Comparison of ENCODE assay signal across 1 cellular context in the genomic region with DNA sequence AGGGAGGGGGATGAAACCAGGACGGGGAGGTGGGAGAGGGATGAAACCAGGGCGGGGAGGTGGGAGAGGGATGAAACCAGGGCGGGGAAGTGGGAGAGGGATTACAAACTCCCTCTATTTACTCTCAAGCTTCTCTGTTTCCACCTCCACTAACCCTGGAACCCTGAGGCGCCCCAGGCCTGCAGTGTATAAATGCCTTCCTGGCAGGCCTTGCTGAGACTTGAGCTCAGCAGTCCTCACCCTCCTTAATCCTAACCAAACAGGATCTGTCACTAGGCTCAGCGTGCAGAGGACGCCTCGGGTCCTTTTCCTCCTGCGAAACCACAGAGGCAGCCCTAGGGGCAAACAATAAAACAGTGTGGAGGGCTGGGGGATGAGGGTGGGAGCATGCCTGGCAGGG.
TF ChIP-seq lines count a peak whose summit lies in the region.

No MANE protein-coding gene starts in this region.

TF ChIP-seq in GM23338, 12 proteins besides CTCF, POLR2A, EP300 and RAD21 (continued from another document):
- TF ChIP-seq, protein P1, sequence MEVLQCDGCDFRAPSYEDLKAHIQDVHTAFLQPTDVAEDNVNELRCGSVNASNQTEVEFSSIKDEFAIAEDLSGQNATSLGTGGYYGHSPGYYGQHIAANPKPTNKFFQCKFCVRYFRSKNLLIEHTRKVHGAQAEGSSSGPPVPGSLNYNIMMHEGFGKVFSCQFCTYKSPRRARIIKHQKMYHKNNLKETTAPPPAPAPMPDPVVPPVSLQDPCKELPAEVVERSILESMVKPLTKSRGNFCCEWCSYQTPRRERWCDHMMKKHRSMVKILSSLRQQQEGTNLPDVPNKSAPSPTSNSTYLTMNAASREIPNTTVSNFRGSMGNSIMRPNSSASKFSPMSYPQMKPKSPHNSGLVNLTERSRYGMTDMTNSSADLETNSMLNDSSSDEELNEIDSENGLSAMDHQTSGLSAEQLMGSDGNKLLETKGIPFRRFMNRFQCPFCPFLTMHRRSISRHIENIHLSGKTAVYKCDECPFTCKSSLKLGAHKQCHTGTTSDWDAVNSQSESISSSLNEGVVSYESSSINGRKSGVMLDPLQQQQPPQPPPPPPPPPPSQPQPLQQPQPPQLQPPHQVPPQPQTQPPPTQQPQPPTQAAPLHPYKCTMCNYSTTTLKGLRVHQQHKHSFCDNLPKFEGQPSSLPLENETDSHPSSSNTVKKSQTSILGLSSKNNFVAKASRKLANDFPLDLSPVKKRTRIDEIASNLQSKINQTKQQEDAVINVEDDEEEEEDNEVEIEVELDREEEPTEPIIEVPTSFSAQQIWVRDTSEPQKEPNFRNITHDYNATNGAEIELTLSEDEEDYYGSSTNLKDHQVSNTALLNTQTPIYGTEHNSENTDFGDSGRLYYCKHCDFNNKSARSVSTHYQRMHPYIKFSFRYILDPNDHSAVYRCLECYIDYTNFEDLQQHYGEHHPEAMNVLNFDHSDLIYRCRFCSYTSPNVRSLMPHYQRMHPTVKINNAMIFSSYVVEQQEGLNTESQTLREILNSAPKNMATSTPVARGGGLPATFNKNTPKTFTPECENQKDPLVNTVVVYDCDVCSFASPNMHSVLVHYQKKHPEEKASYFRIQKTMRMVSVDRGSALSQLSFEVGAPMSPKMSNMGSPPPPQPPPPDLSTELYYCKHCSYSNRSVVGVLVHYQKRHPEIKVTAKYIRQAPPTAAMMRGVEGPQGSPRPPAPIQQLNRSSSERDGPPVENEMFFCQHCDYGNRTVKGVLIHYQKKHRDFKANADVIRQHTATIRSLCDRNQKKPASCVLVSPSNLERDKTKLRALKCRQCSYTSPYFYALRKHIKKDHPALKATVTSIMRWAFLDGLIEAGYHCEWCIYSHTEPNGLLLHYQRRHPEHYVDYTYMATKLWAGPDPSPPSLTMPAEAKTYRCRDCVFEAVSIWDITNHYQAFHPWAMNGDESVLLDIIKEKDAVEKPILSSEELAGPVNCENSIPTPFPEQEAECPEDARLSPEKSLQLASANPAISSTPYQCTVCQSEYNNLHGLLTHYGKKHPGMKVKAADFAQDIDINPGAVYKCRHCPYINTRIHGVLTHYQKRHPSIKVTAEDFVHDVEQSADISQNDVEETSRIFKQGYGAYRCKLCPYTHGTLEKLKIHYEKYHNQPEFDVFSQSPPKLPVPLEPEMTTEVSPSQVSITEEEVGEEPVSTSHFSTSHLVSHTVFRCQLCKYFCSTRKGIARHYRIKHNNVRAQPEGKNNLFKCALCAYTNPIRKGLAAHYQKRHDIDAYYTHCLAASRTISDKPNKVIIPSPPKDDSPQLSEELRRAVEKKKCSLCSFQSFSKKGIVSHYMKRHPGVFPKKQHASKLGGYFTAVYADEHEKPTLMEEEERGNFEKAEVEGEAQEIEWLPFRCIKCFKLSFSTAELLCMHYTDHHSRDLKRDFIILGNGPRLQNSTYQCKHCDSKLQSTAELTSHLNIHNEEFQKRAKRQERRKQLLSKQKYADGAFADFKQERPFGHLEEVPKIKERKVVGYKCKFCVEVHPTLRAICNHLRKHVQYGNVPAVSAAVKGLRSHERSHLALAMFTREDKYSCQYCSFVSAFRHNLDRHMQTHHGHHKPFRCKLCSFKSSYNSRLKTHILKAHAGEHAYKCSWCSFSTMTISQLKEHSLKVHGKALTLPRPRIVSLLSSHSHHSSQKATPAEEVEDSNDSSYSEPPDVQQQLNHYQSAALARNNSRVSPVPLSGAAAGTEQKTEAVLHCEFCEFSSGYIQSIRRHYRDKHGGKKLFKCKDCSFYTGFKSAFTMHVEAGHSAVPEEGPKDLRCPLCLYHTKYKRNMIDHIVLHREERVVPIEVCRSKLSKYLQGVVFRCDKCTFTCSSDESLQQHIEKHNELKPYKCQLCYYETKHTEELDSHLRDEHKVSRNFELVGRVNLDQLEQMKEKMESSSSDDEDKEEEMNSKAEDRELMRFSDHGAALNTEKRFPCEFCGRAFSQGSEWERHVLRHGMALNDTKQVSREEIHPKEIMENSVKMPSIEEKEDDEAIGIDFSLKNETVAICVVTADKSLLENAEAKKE (CRISPR knock-in tag; IDR thresholded peaks at IDR 0.05) = no peak
- no peak for TF ChIP-seq NANOG (IDR thresholded peaks at IDR 0.05; ENCODE audit: borderline replicate concordance)
- TF ChIP-seq EZH2 (IDR thresholded peaks at IDR 0.05; ENCODE audit: low read depth, unreplicated experiment) = no peak
- TF ChIP-seq EZH2phosphoT487 (IDR thresholded peaks at IDR 0.05; ENCODE audit: unreplicated experiment) = no peak
- no peak for TF ChIP-seq JUNB (IDR thresholded peaks at IDR 0.05; ENCODE audit: unreplicated experiment)
- TF ChIP-seq, protein P2, sequence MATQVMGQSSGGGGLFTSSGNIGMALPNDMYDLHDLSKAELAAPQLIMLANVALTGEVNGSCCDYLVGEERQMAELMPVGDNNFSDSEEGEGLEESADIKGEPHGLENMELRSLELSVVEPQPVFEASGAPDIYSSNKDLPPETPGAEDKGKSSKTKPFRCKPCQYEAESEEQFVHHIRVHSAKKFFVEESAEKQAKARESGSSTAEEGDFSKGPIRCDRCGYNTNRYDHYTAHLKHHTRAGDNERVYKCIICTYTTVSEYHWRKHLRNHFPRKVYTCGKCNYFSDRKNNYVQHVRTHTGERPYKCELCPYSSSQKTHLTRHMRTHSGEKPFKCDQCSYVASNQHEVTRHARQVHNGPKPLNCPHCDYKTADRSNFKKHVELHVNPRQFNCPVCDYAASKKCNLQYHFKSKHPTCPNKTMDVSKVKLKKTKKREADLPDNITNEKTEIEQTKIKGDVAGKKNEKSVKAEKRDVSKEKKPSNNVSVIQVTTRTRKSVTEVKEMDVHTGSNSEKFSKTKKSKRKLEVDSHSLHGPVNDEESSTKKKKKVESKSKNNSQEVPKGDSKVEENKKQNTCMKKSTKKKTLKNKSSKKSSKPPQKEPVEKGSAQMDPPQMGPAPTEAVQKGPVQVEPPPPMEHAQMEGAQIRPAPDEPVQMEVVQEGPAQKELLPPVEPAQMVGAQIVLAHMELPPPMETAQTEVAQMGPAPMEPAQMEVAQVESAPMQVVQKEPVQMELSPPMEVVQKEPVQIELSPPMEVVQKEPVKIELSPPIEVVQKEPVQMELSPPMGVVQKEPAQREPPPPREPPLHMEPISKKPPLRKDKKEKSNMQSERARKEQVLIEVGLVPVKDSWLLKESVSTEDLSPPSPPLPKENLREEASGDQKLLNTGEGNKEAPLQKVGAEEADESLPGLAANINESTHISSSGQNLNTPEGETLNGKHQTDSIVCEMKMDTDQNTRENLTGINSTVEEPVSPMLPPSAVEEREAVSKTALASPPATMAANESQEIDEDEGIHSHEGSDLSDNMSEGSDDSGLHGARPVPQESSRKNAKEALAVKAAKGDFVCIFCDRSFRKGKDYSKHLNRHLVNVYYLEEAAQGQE (IDR thresholded peaks at IDR 0.05; ENCODE audit: unreplicated experiment) = no peak
- no peak for TF ChIP-seq POLR2AphosphoS5 (IDR thresholded peaks at IDR 0.05; ENCODE audit: low read depth)
- no peak for TF ChIP-seq STAT1 (IDR thresholded peaks at IDR 0.05; ENCODE audit: unreplicated experiment)
- TF ChIP-seq CREB1 (CRISPR knock-in tag; IDR thresholded peaks at IDR 0.05; ENCODE audit: low read depth) = no peak
- TF ChIP-seq, protein P3, sequence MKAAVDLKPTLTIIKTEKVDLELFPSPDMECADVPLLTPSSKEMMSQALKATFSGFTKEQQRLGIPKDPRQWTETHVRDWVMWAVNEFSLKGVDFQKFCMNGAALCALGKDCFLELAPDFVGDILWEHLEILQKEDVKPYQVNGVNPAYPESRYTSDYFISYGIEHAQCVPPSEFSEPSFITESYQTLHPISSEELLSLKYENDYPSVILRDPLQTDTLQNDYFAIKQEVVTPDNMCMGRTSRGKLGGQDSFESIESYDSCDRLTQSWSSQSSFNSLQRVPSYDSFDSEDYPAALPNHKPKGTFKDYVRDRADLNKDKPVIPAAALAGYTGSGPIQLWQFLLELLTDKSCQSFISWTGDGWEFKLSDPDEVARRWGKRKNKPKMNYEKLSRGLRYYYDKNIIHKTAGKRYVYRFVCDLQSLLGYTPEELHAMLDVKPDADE (IDR thresholded peaks at IDR 0.05) = no peak
